Comparison of ENCODE assay signal across 10 cellular contexts in genomic region chr12:90280564-90281058, GRCh38.
DNase-seq lines count a peak whose midpoint lies in the region; ATAC-seq and TF ChIP-seq lines count a peak whose summit lies in the region.
"Had no signal": no experiment of that assay in that cellular context is flagged by ENCODE, and none has a peak within 500 bp of the region (broad histone marks: within the 10 kb centered on the region; RNA-seq: fewer than 3 reads in every experiment).

No MANE protein-coding gene starts in this region.

- TF ChIP-seq CTCF in GM13977 (IDR thresholded peaks at IDR 0.05; ENCODE audit: extremely low read depth, insufficient read depth, missing control alignments) = no peak

- ATAC-seq in GM18519 (IDR thresholded peaks at IDR 0.05; ENCODE audit: low FRiP score, unreplicated experiment) = peak; percentile 75
- peak; percentile 66 for ATAC-seq in GM21447 (IDR thresholded peaks at IDR 0.05; ENCODE audit: unreplicated experiment)
- peak; percentile 85 for ATAC-seq in HG03469 (IDR thresholded peaks at IDR 0.05; ENCODE audit: unreplicated experiment)
- ATAC-seq in HG03521 (IDR thresholded peaks at IDR 0.05; ENCODE audit: unreplicated experiment) = no peak

- DNase-seq in fibroblast of peridontal ligament (ENCODE audit: extremely low read depth) (peak; percentile 11), D341Med (ENCODE audit: low spot score) (no peak), GM13977 (ENCODE audit: low spot score) (no peak), NCI-H2227 (lab: John Stamatoyannopoulos, UW; ENCODE audit: unreplicated experiment) (no peak)
- DNase-seq: GF-D8, NCI-H524 had no signal

- in situ Hi-C loops in GM13977 (cut with MboI; ENCODE audit: low pct_unique_long_range_greater_than_20kb, low sequenced_read_pairs, unreplicated experiment) = no loop called here
